17 cellular contexts compared by ENCODE assay signal in the genomic region with DNA sequence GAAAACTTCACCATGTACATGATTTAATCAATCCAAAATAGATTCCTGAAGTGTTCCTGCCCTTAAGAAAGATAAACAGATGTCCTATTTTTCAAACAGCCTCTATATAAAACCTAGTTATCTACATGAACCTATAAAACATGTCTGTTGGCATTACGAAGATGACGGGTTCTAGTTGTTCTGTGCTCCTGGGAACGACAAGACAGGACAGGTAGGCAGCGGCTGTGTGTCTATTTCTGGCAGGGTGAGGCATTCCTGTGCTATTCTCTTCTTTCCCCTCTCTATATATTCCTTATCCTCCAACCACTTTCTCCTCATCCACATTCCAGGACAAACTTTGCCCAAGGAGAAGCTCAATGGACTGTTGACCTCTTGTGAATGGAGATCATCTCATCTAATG. TPM values are rescaled to one million over a fixed set of nuclear protein-coding genes. Genes with fewer than 3 reads are reported as not detected.
"Had no signal": no experiment of that assay in that cellular context is flagged by ENCODE, and none has a peak within 500 bp of the region (broad histone marks: within the 10 kb centered on the region; RNA-seq: fewer than 3 reads in every experiment).

No MANE protein-coding gene starts in this region.

- H3K9me3 ChIP-seq: thyroid gland had no signal

- H3K4me3 Mint-ChIP-seq: activated B cell treated with CpG ODN at 0.5 μM for 24 hours; activated CD4-positive, alpha-beta memory T cell treated with anti-CD3 and anti-CD28 coated beads for 36 hours; activated naive CD4-positive, alpha-beta T cell treated with anti-CD3 and anti-CD28 coated beads, Interleukin-2, amount 10 ng/mL, durations not matched to agents 7 days and 5 days; effector memory CD8-positive, alpha-beta T cell; naive B cell; stimulated activated naive CD8-positive, alpha-beta T cell treated with anti-CD3 and anti-CD28 coated beads, Interleukin-15, Interleukin-2, amounts not matched to agents 100 ng/mL and 50 ng/mL, for 24 hours; T-helper 1 cell treated with Interleukin-12 subunit alpha and Interleukin-12 subunit beta and Interleukin-4 antibody, amounts not matched to agents 30 μg/mL and 1 μg/mL, for 36 hours had no signal

- DNase-seq: activated B cell treated with CpG ODN at 0.5 μM for 24 hours; activated CD4-positive, alpha-beta memory T cell treated with anti-CD3 and anti-CD28 coated beads for 36 hours; activated CD4-positive, alpha-beta T cell treated with anti-CD3 and anti-CD28 coated beads for 4 hours; activated effector memory CD4-positive, alpha-beta T cell treated with anti-CD3 and anti-CD28 coated beads, Interleukin-2, amount 50 U/mL, for 16 hours; activated naive CD4-positive, alpha-beta T cell treated with anti-CD3 and anti-CD28 coated beads, Interleukin-2, amount 10 ng/mL, durations not matched to agents 7 days and 5 days; amygdala; dorsolateral prefrontal cortex; effector memory CD8-positive, alpha-beta T cell; mesenchymal stem cell; naive B cell; nucleus accumbens; stimulated activated CD4-positive, alpha-beta T cell treated with anti-CD3 and anti-CD28 coated beads, Interleukin-1b, Interleukin-23, amount 100 ng/mL, for 48 hours; substantia nigra; T1000; thyroid gland had no signal

- H3K9me3 Mint-ChIP-seq: effector memory CD8-positive, alpha-beta T cell had no signal

- ATAC-seq: effector memory CD8-positive, alpha-beta T cell had no signal

- H3K27me3 ChIP-seq: thyroid gland had no signal

- H3K36me3 ChIP-seq: thyroid gland had no signal

- H3K4me3 ChIP-seq: dorsolateral prefrontal cortex, thyroid gland had no signal

- H3K4me1 Mint-ChIP-seq: activated B cell treated with CpG ODN at 0.5 μM for 24 hours had no signal

- H3K27ac ChIP-seq: dorsolateral prefrontal cortex, thyroid gland had no signal

- H3K36me3 Mint-ChIP-seq: activated CD4-positive, alpha-beta memory T cell treated with anti-CD3 and anti-CD28 coated beads for 36 hours; naive B cell had no signal

- H3K27ac Mint-ChIP-seq: activated B cell treated with CpG ODN at 0.5 μM for 24 hours; activated CD4-positive, alpha-beta memory T cell treated with anti-CD3 and anti-CD28 coated beads for 36 hours; activated naive CD4-positive, alpha-beta T cell treated with anti-CD3 and anti-CD28 coated beads, Interleukin-2, amount 10 ng/mL, durations not matched to agents 7 days and 5 days; effector memory CD8-positive, alpha-beta T cell; naive B cell; stimulated activated naive CD8-positive, alpha-beta T cell treated with anti-CD3 and anti-CD28 coated beads, Interleukin-15, Interleukin-2, amounts not matched to agents 100 ng/mL and 50 ng/mL, for 24 hours; T-helper 1 cell treated with Interleukin-12 subunit alpha and Interleukin-12 subunit beta and Interleukin-4 antibody, amounts not matched to agents 30 μg/mL and 1 μg/mL, for 36 hours had no signal

RNA-seq across cellular contexts. Expression of gene FAT1, which starts 6.1 kb away (rescaled TPM):
- total RNA-seq: activated B cell treated with CpG ODN at 0.5 μM for 24 hours; activated CD4-positive, alpha-beta memory T cell treated with anti-CD3 and anti-CD28 coated beads for 36 hours had no signal
